Comparison of ENCODE assay signal across 1 cellular context in genomic region chr10:70404036-70404905, GRCh38.
TF ChIP-seq lines count a peak whose summit lies in the region.

TSS of gene EIF4EBP2 (plus strand) at chr10:70404145. CDS start at chr10:70404402, 257 bp downstream.

TF ChIP-seq in HepG2, 621 proteins besides CTCF, POLR2A, EP300 and RAD21 (continued from another document and continues in another):
- TF ChIP-seq RERE (CRISPR knock-in tag; IDR thresholded peaks at IDR 0.05; ENCODE audit: low read depth) (0 out of 2 replicates have a peak, but pooled peaks have one; percentile 36), ZNF362 (CRISPR knock-in tag; IDR thresholded peaks at IDR 0.05; ENCODE audit: borderline replicate concordance) (no peak), PCBP2 (optimal IDR thresholded peaks at IDR 0.05; ENCODE audit: low read depth, low read length, poor library complexity, severe bottlenecking) (no peak), ZBTB33 (CRISPR knock-in tag; IDR thresholded peaks at IDR 0.05) (no peak), ZNF546 (CRISPR knock-in tag; conservative IDR thresholded peaks at IDR 0.05) (0 out of 2 replicates have a peak, but pooled peaks have one; percentile 49), IRX3 (CRISPR knock-in tag; IDR thresholded peaks at IDR 0.05; ENCODE audit: borderline replicate concordance, low read depth) (peak; percentile 79; the same call in 1 of the 2 replicates), FOXA1 (IDR thresholded peaks at IDR 0.05) (no peak), FOXA1 (CRISPR knock-in tag; IDR thresholded peaks at IDR 0.05) (peak; percentile 4; the same call in 1 of the 2 replicates), NFIC (IDR thresholded peaks at IDR 0.05; ENCODE audit: low read length) (no peak), HDAC1 (CRISPR knock-in tag; IDR thresholded peaks at IDR 0.05) (peak; percentile 72), ZFP91 (CRISPR knock-in tag; IDR thresholded peaks at IDR 0.05; ENCODE audit: borderline replicate concordance) (peak; percentile 35), ATF1 (CRISPR knock-in tag; IDR thresholded peaks at IDR 0.05) (no peak), ZNF557 (CRISPR knock-in tag; IDR thresholded peaks at IDR 0.05) (0 out of 2 replicates have a peak, but pooled peaks have one; percentile 25), ZBTB49 (CRISPR knock-in tag; IDR thresholded peaks at IDR 0.05; ENCODE audit: borderline replicate concordance) (no peak), ZNF512B (CRISPR knock-in tag; IDR thresholded peaks at IDR 0.05; ENCODE audit: borderline replicate concordance) (no peak), ZFP82 (CRISPR knock-in tag; IDR thresholded peaks at IDR 0.05; ENCODE audit: borderline replicate concordance) (no peak), PTBP1 (IDR thresholded peaks at IDR 0.05; ENCODE audit: low read depth, low read length, poor library complexity, severe bottlenecking) (no peak), ZHX1 (CRISPR knock-in tag; IDR thresholded peaks at IDR 0.05; ENCODE audit: low read depth) (no peak), GTF2F1 (IDR thresholded peaks at IDR 0.05; ENCODE audit: low read length) (no peak), SUZ12 (IDR thresholded peaks at IDR 0.05; ENCODE audit: low read depth, low read length) (no peak), MAF1 (CRISPR knock-in tag; IDR thresholded peaks at IDR 0.05; ENCODE audit: borderline replicate concordance) (no peak), ARID5B (CRISPR knock-in tag; IDR thresholded peaks at IDR 0.05) (peak; percentile 59), CEBPB (IDR thresholded peaks at IDR 0.05; ENCODE audit: borderline replicate concordance, low read depth, low read length) (no peak), EEA1 (CRISPR knock-in tag; IDR thresholded peaks at IDR 0.05; ENCODE audit: borderline replicate concordance) (no peak; the same call in 1 of the 2 replicates), IRF2 (CRISPR knock-in tag; IDR thresholded peaks at IDR 0.05) (peak; percentile 85; the same call in 1 of the 2 replicates), PRDM4 (CRISPR knock-in tag; IDR thresholded peaks at IDR 0.05; ENCODE audit: borderline replicate concordance) (no peak)
